22 cellular contexts compared by ENCODE assay signal in the genomic region with DNA sequence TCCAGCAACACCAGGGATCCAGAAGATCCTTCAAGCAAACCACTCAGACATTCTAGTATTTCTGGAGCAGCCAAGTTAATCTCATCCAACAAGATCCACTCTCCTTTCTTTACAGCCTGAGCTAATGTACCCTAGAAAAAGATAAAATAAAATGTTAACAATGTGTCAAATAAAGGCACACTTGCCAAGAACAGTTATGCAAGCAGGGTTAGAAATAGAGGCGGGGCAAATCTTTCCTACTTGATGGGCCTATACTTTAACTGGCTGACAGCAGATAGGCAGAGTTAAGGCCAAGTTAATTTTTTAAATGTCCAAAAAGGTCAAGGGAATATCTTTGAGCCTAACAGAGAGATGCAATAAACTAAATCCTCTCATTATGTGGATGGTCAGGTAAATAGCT.
DNase-seq lines count a peak whose midpoint lies in the region; ATAC-seq and TF ChIP-seq lines count a peak whose summit lies in the region.
"Had no signal": no experiment of that assay in that cellular context is flagged by ENCODE, and none has a peak within 500 bp of the region (broad histone marks: within the 10 kb centered on the region; RNA-seq: fewer than 3 reads in every experiment).

No MANE protein-coding gene starts in this region.

- ATAC-seq in Right ventricle myocardium superior (ENCODE audit: poor library complexity) (peak; percentile 84), right cardiac atrium (peak; percentile 73 to 81), GM23338 (no peak), HG02885 (IDR thresholded peaks at IDR 0.05; ENCODE audit: poor library complexity, unreplicated experiment) (no peak)
- ATAC-seq: K562 had no signal

- H3K27ac Mint-ChIP-seq in GM23338: no peak overlapping the region
- H3K27ac Mint-ChIP-seq: B cell, CD14-positive monocyte, HFFc6 had no signal

- DNase-seq in Right ventricle myocardium superior: no peak
- no peak for DNase-seq in cardiac septum (ENCODE audit: low spot score)
- peak; percentile 33 for DNase-seq in fibroblast of pulmonary artery (ENCODE audit: low read depth)
- DNase-seq in right cardiac atrium: no peak
- DNase-seq in GM23338 (ENCODE audit: low spot score): no peak
- no peak for DNase-seq in NCI-H1694 (lab: John Stamatoyannopoulos, UW)
- DNase-seq: H7, HFFc6, MM.1S, NCI-H1092 treated with DMSO at 0.1 percent for 48 hours, NCI-H1436 treated with DMSO at 0.1 percent for 48 hours, NCI-H2029, NCI-H226, NCI-H510A treated with DMSO at 0.1 percent for 48 hours, NCI-H748 treated with DMSO at 0.1 percent for 48 hours, PC-9 had no signal

- H3K9me3 ChIP-seq in right cardiac atrium (ENCODE audit: control insufficient read depth, low read length): no peaks in the 10 kb centered on the region

- peaks cover 63% of the 10 kb centered on the region for H3K36me3 ChIP-seq in GM23338 (ENCODE audit: insufficient read depth)

- no peaks in the 10 kb centered on the region for H3K4me1 Mint-ChIP-seq in GM23338
- H3K4me1 Mint-ChIP-seq: B cell, CD14-positive monocyte had no signal

- H3K27ac ChIP-seq in right cardiac atrium (ENCODE audit: low read length): peak overlapping the region; percentile 64
- peak overlapping the region; percentile 18 for H3K27ac ChIP-seq in temporal lobe (ENCODE audit: low read depth, low read length)
- H3K27ac ChIP-seq in GM23338 (ENCODE audit: low read depth): no peak overlapping the region
- H3K27ac ChIP-seq: PC-9, RWPE1 had no signal

- H3K27me3 ChIP-seq in right cardiac atrium (ENCODE audit: control insufficient read depth, insufficient read depth) (no peaks in the 10 kb centered on the region), GM23338 (ENCODE audit: insufficient read depth) (no peaks in the 10 kb centered on the region)

- H3K4me2 ChIP-seq in GM23338: no peak overlapping the region
- H3K4me2 ChIP-seq: PC-9 had no signal

- H3K4me1 ChIP-seq in right cardiac atrium (ENCODE audit: control insufficient read depth, insufficient read depth, low read length) (no peaks in the 10 kb centered on the region), GM23338 (ENCODE audit: insufficient read depth) (no peaks in the 10 kb centered on the region)

- H4K20me1 ChIP-seq in GM23338 (replicated peaks; ENCODE audit: insufficient read depth): peaks cover 19% of the 10 kb centered on the region

- H3K27me3 Mint-ChIP-seq in GM23338 (ENCODE audit: insufficient read depth, low read depth, poor library complexity): no peaks in the 10 kb centered on the region
- H3K27me3 Mint-ChIP-seq: B cell had no signal

- H2AFZ ChIP-seq in GM23338: no peak overlapping the region
- H2AFZ ChIP-seq: PC-9 had no signal

- H3K36me3 Mint-ChIP-seq in GM23338 (ENCODE audit: low read depth): peaks cover 87% of the 10 kb centered on the region

- H3K79me2 ChIP-seq in GM23338 (replicated peaks; ENCODE audit: insufficient read depth): peaks cover 10% of the 10 kb centered on the region; the same call in 1 of the 2 replicates

- WGBS in right cardiac atrium: 56% methylated on average over 1 of the region's 1 CpG

- no peak for TF ChIP-seq CTCF in fibroblast of pulmonary artery (IDR thresholded peaks at IDR 0.05; ENCODE audit: low read length, missing control alignments)
- no peak for TF ChIP-seq CTCF in GM23338 (conservative IDR thresholded peaks at IDR 0.05; ENCODE audit: low read depth in 2 of 2)

- H3K9me2 ChIP-seq in GM23338 (ENCODE audit: insufficient read depth): no peaks in the 10 kb centered on the region

- H3F3A ChIP-seq in GM23338 (replicated peaks; ENCODE audit: low read depth): no peaks in the 10 kb centered on the region

- H3K4me3 ChIP-seq in fibroblast of pulmonary artery (replicated peaks; ENCODE audit: low read depth, low read length) (no peak overlapping the region), right cardiac atrium (ENCODE audit: low read length) (no peak overlapping the region), GM23338 (no peak overlapping the region)
- H3K4me3 ChIP-seq: K562, PC-9 had no signal

- H3K9me3 Mint-ChIP-seq in GM23338: no peaks in the 10 kb centered on the region
- H3K9me3 Mint-ChIP-seq: CD14-positive monocyte, HFFc6 had no signal

- no peak overlapping the region for H3K4me3 Mint-ChIP-seq in GM23338
- H3K4me3 Mint-ChIP-seq: B cell, CD14-positive monocyte, HFFc6 had no signal

- intact Hi-C loops in Right ventricle myocardium superior (cut with DNase I) (no loop called here), cardiac septum (cut with DNase I) (no loop called here), right cardiac atrium (cut with DNase I) (no loop called here)

TF ChIP-seq in GM23338, 12 proteins besides CTCF, POLR2A, EP300 and RAD21 (continues in another document):
- no peak for TF ChIP-seq STAT1 (IDR thresholded peaks at IDR 0.05; ENCODE audit: unreplicated experiment)
- TF ChIP-seq JUNB (IDR thresholded peaks at IDR 0.05; ENCODE audit: unreplicated experiment): no peak
- no peak for TF ChIP-seq EZH2 (IDR thresholded peaks at IDR 0.05; ENCODE audit: low read depth, unreplicated experiment)
- no peak for TF ChIP-seq EZH2phosphoT487 (IDR thresholded peaks at IDR 0.05; ENCODE audit: unreplicated experiment)
- no peak for TF ChIP-seq NANOG (IDR thresholded peaks at IDR 0.05; ENCODE audit: borderline replicate concordance)
- TF ChIP-seq, protein P1, sequence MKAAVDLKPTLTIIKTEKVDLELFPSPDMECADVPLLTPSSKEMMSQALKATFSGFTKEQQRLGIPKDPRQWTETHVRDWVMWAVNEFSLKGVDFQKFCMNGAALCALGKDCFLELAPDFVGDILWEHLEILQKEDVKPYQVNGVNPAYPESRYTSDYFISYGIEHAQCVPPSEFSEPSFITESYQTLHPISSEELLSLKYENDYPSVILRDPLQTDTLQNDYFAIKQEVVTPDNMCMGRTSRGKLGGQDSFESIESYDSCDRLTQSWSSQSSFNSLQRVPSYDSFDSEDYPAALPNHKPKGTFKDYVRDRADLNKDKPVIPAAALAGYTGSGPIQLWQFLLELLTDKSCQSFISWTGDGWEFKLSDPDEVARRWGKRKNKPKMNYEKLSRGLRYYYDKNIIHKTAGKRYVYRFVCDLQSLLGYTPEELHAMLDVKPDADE (IDR thresholded peaks at IDR 0.05): no peak
- TF ChIP-seq, protein P2, sequence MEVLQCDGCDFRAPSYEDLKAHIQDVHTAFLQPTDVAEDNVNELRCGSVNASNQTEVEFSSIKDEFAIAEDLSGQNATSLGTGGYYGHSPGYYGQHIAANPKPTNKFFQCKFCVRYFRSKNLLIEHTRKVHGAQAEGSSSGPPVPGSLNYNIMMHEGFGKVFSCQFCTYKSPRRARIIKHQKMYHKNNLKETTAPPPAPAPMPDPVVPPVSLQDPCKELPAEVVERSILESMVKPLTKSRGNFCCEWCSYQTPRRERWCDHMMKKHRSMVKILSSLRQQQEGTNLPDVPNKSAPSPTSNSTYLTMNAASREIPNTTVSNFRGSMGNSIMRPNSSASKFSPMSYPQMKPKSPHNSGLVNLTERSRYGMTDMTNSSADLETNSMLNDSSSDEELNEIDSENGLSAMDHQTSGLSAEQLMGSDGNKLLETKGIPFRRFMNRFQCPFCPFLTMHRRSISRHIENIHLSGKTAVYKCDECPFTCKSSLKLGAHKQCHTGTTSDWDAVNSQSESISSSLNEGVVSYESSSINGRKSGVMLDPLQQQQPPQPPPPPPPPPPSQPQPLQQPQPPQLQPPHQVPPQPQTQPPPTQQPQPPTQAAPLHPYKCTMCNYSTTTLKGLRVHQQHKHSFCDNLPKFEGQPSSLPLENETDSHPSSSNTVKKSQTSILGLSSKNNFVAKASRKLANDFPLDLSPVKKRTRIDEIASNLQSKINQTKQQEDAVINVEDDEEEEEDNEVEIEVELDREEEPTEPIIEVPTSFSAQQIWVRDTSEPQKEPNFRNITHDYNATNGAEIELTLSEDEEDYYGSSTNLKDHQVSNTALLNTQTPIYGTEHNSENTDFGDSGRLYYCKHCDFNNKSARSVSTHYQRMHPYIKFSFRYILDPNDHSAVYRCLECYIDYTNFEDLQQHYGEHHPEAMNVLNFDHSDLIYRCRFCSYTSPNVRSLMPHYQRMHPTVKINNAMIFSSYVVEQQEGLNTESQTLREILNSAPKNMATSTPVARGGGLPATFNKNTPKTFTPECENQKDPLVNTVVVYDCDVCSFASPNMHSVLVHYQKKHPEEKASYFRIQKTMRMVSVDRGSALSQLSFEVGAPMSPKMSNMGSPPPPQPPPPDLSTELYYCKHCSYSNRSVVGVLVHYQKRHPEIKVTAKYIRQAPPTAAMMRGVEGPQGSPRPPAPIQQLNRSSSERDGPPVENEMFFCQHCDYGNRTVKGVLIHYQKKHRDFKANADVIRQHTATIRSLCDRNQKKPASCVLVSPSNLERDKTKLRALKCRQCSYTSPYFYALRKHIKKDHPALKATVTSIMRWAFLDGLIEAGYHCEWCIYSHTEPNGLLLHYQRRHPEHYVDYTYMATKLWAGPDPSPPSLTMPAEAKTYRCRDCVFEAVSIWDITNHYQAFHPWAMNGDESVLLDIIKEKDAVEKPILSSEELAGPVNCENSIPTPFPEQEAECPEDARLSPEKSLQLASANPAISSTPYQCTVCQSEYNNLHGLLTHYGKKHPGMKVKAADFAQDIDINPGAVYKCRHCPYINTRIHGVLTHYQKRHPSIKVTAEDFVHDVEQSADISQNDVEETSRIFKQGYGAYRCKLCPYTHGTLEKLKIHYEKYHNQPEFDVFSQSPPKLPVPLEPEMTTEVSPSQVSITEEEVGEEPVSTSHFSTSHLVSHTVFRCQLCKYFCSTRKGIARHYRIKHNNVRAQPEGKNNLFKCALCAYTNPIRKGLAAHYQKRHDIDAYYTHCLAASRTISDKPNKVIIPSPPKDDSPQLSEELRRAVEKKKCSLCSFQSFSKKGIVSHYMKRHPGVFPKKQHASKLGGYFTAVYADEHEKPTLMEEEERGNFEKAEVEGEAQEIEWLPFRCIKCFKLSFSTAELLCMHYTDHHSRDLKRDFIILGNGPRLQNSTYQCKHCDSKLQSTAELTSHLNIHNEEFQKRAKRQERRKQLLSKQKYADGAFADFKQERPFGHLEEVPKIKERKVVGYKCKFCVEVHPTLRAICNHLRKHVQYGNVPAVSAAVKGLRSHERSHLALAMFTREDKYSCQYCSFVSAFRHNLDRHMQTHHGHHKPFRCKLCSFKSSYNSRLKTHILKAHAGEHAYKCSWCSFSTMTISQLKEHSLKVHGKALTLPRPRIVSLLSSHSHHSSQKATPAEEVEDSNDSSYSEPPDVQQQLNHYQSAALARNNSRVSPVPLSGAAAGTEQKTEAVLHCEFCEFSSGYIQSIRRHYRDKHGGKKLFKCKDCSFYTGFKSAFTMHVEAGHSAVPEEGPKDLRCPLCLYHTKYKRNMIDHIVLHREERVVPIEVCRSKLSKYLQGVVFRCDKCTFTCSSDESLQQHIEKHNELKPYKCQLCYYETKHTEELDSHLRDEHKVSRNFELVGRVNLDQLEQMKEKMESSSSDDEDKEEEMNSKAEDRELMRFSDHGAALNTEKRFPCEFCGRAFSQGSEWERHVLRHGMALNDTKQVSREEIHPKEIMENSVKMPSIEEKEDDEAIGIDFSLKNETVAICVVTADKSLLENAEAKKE (CRISPR knock-in tag; IDR thresholded peaks at IDR 0.05): no peak
- TF ChIP-seq CREB1 (CRISPR knock-in tag; IDR thresholded peaks at IDR 0.05; ENCODE audit: low read depth): no peak
- no peak for TF ChIP-seq POLR2AphosphoS5 (IDR thresholded peaks at IDR 0.05; ENCODE audit: low read depth)
- TF ChIP-seq ZNF114 (CRISPR knock-in tag; IDR thresholded peaks at IDR 0.05): no peak

Comparison
In these comparisons a context has a peak if more than half of its experiments do, and no peak if none do; other contexts are left out.
1. ATAC-seq: peak in Right ventricle myocardium superior (single experiment) and right cardiac atrium (2 of 2); none in GM23338 (single experiment) and HG02885 (single experiment).